1 cellular context compared by ENCODE assay signal in the genomic region with DNA sequence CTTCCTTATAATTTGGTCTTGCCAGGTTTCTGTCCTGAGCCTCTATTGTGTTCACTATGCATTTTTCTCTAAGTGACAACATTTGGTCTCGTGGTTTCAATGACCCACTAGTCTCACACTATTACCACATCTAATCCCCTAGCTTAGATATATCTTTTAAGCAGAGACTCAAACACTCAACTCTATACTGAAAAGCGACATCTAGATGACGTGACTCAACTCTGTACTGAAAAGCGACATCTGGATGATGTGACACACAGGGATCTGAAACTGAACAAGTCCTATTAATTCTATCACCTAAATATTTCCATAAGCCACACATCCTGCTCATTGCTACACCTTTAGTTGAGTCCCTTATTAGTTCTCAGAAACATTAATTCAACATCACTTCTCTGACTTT.
TF ChIP-seq lines count a peak whose summit lies in the region.

No MANE protein-coding gene starts in this region.

TF ChIP-seq in IMR-90, 13 proteins besides CTCF, POLR2A, EP300 and RAD21 (continued from another document):
- TF ChIP-seq, protein P1, sequence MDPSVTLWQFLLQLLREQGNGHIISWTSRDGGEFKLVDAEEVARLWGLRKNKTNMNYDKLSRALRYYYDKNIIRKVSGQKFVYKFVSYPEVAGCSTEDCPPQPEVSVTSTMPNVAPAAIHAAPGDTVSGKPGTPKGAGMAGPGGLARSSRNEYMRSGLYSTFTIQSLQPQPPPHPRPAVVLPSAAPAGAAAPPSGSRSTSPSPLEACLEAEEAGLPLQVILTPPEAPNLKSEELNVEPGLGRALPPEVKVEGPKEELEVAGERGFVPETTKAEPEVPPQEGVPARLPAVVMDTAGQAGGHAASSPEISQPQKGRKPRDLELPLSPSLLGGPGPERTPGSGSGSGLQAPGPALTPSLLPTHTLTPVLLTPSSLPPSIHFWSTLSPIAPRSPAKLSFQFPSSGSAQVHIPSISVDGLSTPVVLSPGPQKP (IDR thresholded peaks at IDR 0.05; ENCODE audit: borderline replicate concordance, low read depth, low read length): no peak
- TF ChIP-seq MAFK (IDR thresholded peaks at IDR 0.05; ENCODE audit: low read depth, low read length) (no peak), RCOR1 (IDR thresholded peaks at IDR 0.05; ENCODE audit: insufficient replicate concordance, low read length) (no peak), FOS (IDR thresholded peaks at IDR 0.05; ENCODE audit: low read depth, low read length) (no peak), NFE2L2 (IDR thresholded peaks at IDR 0.05; ENCODE audit: low read depth, low read length) (no peak)
